ENCODE assay signal across 1 cellular context in the genomic region with DNA sequence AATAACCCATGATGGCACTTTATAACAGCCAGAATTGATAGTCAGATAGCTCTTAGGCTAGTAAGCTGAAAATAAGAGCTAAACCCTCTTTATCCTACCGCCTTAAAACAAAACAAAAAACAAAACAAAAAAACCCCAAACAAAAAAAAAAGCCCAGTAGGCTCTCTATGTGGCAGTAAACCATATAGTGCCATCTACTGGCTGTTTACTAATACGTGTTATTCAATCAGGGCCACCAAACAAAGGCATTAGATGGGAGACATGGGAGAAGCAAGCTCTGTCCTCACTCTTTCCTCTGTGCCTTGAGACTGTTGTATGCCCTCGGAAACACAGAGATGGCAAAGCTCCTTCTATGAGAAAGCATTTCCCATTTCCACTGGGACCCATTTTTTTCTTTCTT.
TF ChIP-seq lines count a peak whose summit lies in the region.

No MANE protein-coding gene starts in this region.

TF ChIP-seq in WTC11, 78 proteins besides CTCF, POLR2A, EP300 and RAD21 (continued from another document):
- TF ChIP-seq, protein P1, sequence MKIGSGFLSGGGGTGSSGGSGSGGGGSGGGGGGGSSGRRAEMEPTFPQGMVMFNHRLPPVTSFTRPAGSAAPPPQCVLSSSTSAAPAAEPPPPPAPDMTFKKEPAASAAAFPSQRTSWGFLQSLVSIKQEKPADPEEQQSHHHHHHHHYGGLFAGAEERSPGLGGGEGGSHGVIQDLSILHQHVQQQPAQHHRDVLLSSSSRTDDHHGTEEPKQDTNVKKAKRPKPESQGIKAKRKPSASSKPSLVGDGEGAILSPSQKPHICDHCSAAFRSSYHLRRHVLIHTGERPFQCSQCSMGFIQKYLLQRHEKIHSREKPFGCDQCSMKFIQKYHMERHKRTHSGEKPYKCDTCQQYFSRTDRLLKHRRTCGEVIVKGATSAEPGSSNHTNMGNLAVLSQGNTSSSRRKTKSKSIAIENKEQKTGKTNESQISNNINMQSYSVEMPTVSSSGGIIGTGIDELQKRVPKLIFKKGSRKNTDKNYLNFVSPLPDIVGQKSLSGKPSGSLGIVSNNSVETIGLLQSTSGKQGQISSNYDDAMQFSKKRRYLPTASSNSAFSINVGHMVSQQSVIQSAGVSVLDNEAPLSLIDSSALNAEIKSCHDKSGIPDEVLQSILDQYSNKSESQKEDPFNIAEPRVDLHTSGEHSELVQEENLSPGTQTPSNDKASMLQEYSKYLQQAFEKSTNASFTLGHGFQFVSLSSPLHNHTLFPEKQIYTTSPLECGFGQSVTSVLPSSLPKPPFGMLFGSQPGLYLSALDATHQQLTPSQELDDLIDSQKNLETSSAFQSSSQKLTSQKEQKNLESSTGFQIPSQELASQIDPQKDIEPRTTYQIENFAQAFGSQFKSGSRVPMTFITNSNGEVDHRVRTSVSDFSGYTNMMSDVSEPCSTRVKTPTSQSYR (CRISPR knock-in tag; IDR thresholded peaks at IDR 0.05): no peak
- TF ChIP-seq, protein P2, sequence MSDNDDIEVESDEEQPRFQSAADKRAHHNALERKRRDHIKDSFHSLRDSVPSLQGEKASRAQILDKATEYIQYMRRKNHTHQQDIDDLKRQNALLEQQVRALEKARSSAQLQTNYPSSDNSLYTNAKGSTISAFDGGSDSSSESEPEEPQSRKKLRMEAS (CRISPR knock-in tag; IDR thresholded peaks at IDR 0.05): no peak
- TF ChIP-seq NR3C1 (CRISPR knock-in tag; conservative IDR thresholded peaks at IDR 0.05; ENCODE audit: low read depth): no peak
